22 cellular contexts compared by ENCODE assay signal in the genomic region with DNA sequence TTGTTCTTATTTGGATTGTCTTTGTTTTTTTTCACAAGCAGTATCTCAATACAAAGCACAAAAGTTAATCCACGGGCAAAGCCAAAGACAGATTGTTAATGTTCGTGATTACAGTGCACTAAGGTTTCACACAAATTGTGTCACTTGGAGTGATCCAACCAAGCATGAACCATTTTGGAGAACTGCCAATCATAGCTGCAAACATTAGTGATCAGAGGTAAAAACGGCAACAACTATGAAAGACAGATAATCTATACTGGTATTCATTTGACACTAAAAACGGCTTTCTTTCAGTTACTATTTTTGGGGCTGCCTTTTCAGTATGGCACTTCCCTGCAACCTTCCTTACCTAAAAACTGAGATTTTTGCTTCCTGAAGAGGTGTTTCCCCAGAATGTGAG.
DNase-seq lines count a peak whose midpoint lies in the region; ATAC-seq and TF ChIP-seq lines count a peak whose summit lies in the region.
"Had no signal": no experiment of that assay in that cellular context is flagged by ENCODE, and none has a peak within 500 bp of the region (broad histone marks: within the 10 kb centered on the region; RNA-seq: fewer than 3 reads in every experiment).

No MANE protein-coding gene starts in this region.

- H2AFZ ChIP-seq in osteoblast (ENCODE audit: low read length) = no peak overlapping the region

- H3K4me3 ChIP-seq in osteoblast (ENCODE audit: insufficient read depth, low read length) = no peak overlapping the region
- H3K4me3 ChIP-seq in CD4-positive, alpha-beta memory T cell (ENCODE audit: low read length in 2 of 2) = no peak overlapping the region
- H3K4me3 ChIP-seq: heart right ventricle, tibial nerve had no signal

- no peak for TF ChIP-seq CTCF in osteoblast (IDR thresholded peaks at IDR 0.05; ENCODE audit: extremely low read depth, low read depth, low read length)

- no peaks in the 10 kb centered on the region for H3K36me3 Mint-ChIP-seq in CD4-positive, alpha-beta memory T cell
- H3K36me3 Mint-ChIP-seq: activated naive CD8-positive, alpha-beta T cell treated with anti-CD3 and anti-CD28 coated beads, Interleukin-2, amount 10 ng/mL, durations not matched to agents 7 days and 5 days; stimulated activated naive B cell treated with anti-CD40 and anti-IgM and Interleukin-4, amounts not matched to agents 10 μg/mL and 1 μg/mL and 100 μg/mL, for 72 hours had no signal

- POLR2A ChIA-PET in CD4-positive, alpha-beta memory T cell (lab: Charles Lee; ENCODE audit: partially characterized antibody) = no interaction called here

- H3K27ac Mint-ChIP-seq in CD4-positive, alpha-beta memory T cell = no peak overlapping the region
- H3K27ac Mint-ChIP-seq: activated naive CD8-positive, alpha-beta T cell treated with anti-CD3 and anti-CD28 coated beads, Interleukin-2, amount 10 ng/mL, durations not matched to agents 7 days and 5 days; activated T-helper 1 cell treated with anti-CD3 and anti-CD28 coated beads, Interleukin-12 subunit alpha, Interleukin-12 subunit beta, Interleukin-2, Interleukin-4 antibody, amounts not matched to agents 30 ng/mL and 10 ng/mL and 1 ng/mL, durations not matched to agents 14 hours and 24 hours and 36 hours; mesothelial cell of epicardium; stimulated activated naive B cell treated with anti-CD40 and anti-IgM and Interleukin-4, amounts not matched to agents 10 μg/mL and 1 μg/mL and 100 μg/mL, for 72 hours had no signal

- ATAC-seq in GM18868 (IDR thresholded peaks at IDR 0.05; ENCODE audit: unreplicated experiment) (peak; percentile 39), HG03432 (IDR thresholded peaks at IDR 0.05; ENCODE audit: unreplicated experiment) (peak; percentile 46)
- ATAC-seq: heart right ventricle; stimulated activated naive B cell treated with anti-CD40 and anti-IgM and Interleukin-4, amounts not matched to agents 10 μg/mL and 1 μg/mL and 100 μg/mL, for 72 hours had no signal

- H3K4me3 Mint-ChIP-seq in CD4-positive, alpha-beta memory T cell = no peak overlapping the region
- H3K4me3 Mint-ChIP-seq: activated naive CD8-positive, alpha-beta T cell treated with anti-CD3 and anti-CD28 coated beads, Interleukin-2, amount 10 ng/mL, durations not matched to agents 7 days and 5 days; activated T-helper 1 cell treated with anti-CD3 and anti-CD28 coated beads, Interleukin-12 subunit alpha, Interleukin-12 subunit beta, Interleukin-2, Interleukin-4 antibody, amounts not matched to agents 30 ng/mL and 10 ng/mL and 1 ng/mL, durations not matched to agents 14 hours and 24 hours and 36 hours; mesothelial cell of epicardium; neural crest cell; stimulated activated naive B cell treated with anti-CD40 and anti-IgM and Interleukin-4, amounts not matched to agents 10 μg/mL and 1 μg/mL and 100 μg/mL, for 72 hours had no signal

- no peaks in the 10 kb centered on the region for H3K79me2 ChIP-seq in osteoblast (ENCODE audit: insufficient read depth, low read length)

- intact Hi-C loops in CD4-positive, alpha-beta memory T cell (cut with micrococcal nuclease) = no loop called here

- H3K36me3 ChIP-seq in osteoblast (ENCODE audit: insufficient read depth, low read length) = no peaks in the 10 kb centered on the region
- no peaks in the 10 kb centered on the region for H3K36me3 ChIP-seq in CD4-positive, alpha-beta memory T cell (ENCODE audit: insufficient read depth, low read length)
- H3K36me3 ChIP-seq: heart right ventricle, tibial nerve had no signal

- peaks cover 13% of the 10 kb centered on the region for H3K4me1 ChIP-seq in osteoblast (ENCODE audit: insufficient read depth, low read length)
- H3K4me1 ChIP-seq in CD4-positive, alpha-beta memory T cell (ENCODE audit: insufficient read depth, low read length) = no peaks in the 10 kb centered on the region
- H3K4me1 ChIP-seq: heart right ventricle, tibial nerve had no signal

- CTCF ChIA-PET in CD4-positive, alpha-beta memory T cell (lab: Charles Lee; ENCODE audit: partially characterized antibody) = no interaction called here

- H3K27ac ChIP-seq in osteoblast (ENCODE audit: low read depth, low read length) = no peak overlapping the region
- H3K27ac ChIP-seq in CD4-positive, alpha-beta memory T cell (ENCODE audit: low read depth, low read length) = no peak overlapping the region
- H3K27ac ChIP-seq: heart right ventricle, tibial nerve had no signal

- no peaks in the 10 kb centered on the region for H3K4me1 Mint-ChIP-seq in CD4-positive, alpha-beta memory T cell
- H3K4me1 Mint-ChIP-seq: activated naive CD8-positive, alpha-beta T cell treated with anti-CD3 and anti-CD28 coated beads, Interleukin-2, amount 10 ng/mL, durations not matched to agents 7 days and 5 days; mesothelial cell of epicardium; neural crest cell; stimulated activated naive B cell treated with anti-CD40 and anti-IgM and Interleukin-4, amounts not matched to agents 10 μg/mL and 1 μg/mL and 100 μg/mL, for 72 hours had no signal

- H3K4me2 ChIP-seq in osteoblast (ENCODE audit: insufficient read depth, low read length) = peak overlapping the region; percentile 39

- peaks cover 8% of the 10 kb centered on the region for H3K27me3 ChIP-seq in osteoblast (ENCODE audit: insufficient read depth, low read length)
- no peaks in the 10 kb centered on the region for H3K27me3 ChIP-seq in CD4-positive, alpha-beta memory T cell (ENCODE audit: insufficient read depth, low read length)
- H3K27me3 ChIP-seq: heart right ventricle, tibial nerve had no signal

- H3K27me3 Mint-ChIP-seq in CD4-positive, alpha-beta memory T cell = no peaks in the 10 kb centered on the region
- H3K27me3 Mint-ChIP-seq: activated naive CD8-positive, alpha-beta T cell treated with anti-CD3 and anti-CD28 coated beads, Interleukin-2, amount 10 ng/mL, durations not matched to agents 7 days and 5 days; stimulated activated naive B cell treated with anti-CD40 and anti-IgM and Interleukin-4, amounts not matched to agents 10 μg/mL and 1 μg/mL and 100 μg/mL, for 72 hours had no signal

- peaks cover 0 to 16% (median 7%) of the 10 kb centered on the region in 8 donors for H3K9me3 Mint-ChIP-seq in CD4-positive, alpha-beta memory T cell
- H3K9me3 Mint-ChIP-seq: activated T-helper 1 cell treated with anti-CD3 and anti-CD28 coated beads, Interleukin-12 subunit alpha, Interleukin-12 subunit beta, Interleukin-2, Interleukin-4 antibody, amounts not matched to agents 30 ng/mL and 10 ng/mL and 1 ng/mL, durations not matched to agents 14 hours and 24 hours and 36 hours had no signal

- no peaks in the 10 kb centered on the region for H3K9me3 ChIP-seq in osteoblast (ENCODE audit: low read depth, low read length)
- H3K9me3 ChIP-seq in CD4-positive, alpha-beta memory T cell (ENCODE audit: control insufficient read depth in 1 of 2, low read length in 2 of 2) = no peaks in the 10 kb centered on the region

- DNase-seq in RPMI7951 (ENCODE audit: low read depth) = peak; percentile 9
- DNase-seq in osteoblast (ENCODE audit: insufficient read length, low spot score, missing footprints) = no peak
- DNase-seq in D341Med (ENCODE audit: low spot score) = no peak
- DNase-seq in NCI-H82 (lab: John Stamatoyannopoulos, UW) = no peak
- DNase-seq in CD4-positive, alpha-beta memory T cell = no peak
- DNase-seq: activated naive CD8-positive, alpha-beta T cell treated with anti-CD3 and anti-CD28 coated beads, Interleukin-2, amount 10 ng/mL, durations not matched to agents 7 days and 5 days; C1 segment of cervical spinal cord; caudate nucleus; DMS53; effector memory CD4-positive, alpha-beta T cell; heart right ventricle; kidney; MV-4-11; NCI-H2171 treated with DMSO at 0.1 percent for 48 hours; SIG-M5; stimulated activated naive B cell treated with anti-CD40 and anti-IgM and Interleukin-4, amounts not matched to agents 10 μg/mL and 1 μg/mL and 100 μg/mL, for 72 hours had no signal

- no peaks in the 10 kb centered on the region for H4K20me1 ChIP-seq in osteoblast (ENCODE audit: insufficient read depth, low read length)
